In the genomic region with DNA sequence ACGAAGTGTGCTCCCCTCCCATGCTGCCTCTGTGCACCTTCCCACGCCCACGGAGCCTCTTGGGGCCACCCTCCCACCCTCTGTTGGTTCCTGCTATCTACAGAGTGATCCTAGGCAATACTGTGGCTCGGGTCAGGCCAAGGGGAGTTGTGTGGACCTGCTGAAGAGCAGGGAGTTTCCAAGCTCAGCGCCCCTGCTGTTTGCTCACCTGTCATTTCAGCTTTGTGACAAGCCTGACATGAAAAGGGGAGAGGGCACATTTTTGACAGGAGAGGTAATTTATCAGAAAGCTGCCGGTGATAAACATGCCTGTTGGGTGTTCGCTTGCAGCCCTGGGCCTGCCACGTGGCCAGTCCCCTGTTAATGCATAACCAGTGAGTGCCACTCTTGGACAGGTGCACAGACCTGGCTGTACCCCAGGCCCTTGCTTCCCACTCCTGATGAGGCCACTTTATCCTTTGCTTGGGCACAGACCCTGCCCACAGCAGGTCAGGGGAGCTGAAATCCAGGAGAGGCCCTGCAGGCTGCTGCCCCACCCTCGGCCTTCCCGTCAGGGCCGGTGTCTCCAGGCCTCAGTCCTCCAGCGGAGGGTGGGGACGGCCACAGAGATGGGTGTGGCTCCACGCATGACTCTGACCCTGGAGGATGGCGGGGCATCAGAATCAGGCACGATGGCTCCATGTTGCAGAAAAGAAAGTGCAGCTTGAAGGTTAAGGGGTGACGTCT, we compare ENCODE assay signal across 17 cellular contexts.
DNase-seq lines count a peak whose midpoint lies in the region; ATAC-seq and TF ChIP-seq lines count a peak whose summit lies in the region.
"Had no signal": no experiment of that assay in that cellular context is flagged by ENCODE, and none has a peak within 500 bp of the region (broad histone marks: within the 10 kb centered on the region; RNA-seq: fewer than 3 reads in every experiment).

No MANE protein-coding gene starts in this region.

- intact Hi-C loops in MCF 10A (cut with micrococcal nuclease) = no loop called here

- no TSS peak for BruUV-seq in MCF 10A (replicated peaks; lab: Mats Ljungman, UMichigan)

- no peaks in the 10 kb centered on the region for H3K36me3 Mint-ChIP-seq in activated naive CD8-positive, alpha-beta T cell treated with anti-CD3 and anti-CD28 coated beads for 36 hours
- H3K36me3 Mint-ChIP-seq in MCF 10A (ENCODE audit: insufficient read depth, unreplicated experiment) = no peaks in the 10 kb centered on the region

- TF ChIP-seq CTCF in HEK293 (tag by site-specific recombination; IDR thresholded peaks at IDR 0.05) (no peak), gastroesophageal sphincter (IDR thresholded peaks at IDR 0.05) (no peak), MCF 10A (IDR thresholded peaks at IDR 0.05; ENCODE audit: unreplicated experiment) (no peak)

- H3K27me3 ChIP-seq in gastroesophageal sphincter = no peaks in the 10 kb centered on the region
- H3K27me3 ChIP-seq: testis had no signal

- H3K36me3 ChIP-seq in HEK293 (ENCODE audit: control insufficient read depth in 2 of 2, insufficient read depth in 1 of 2, low read length in 2 of 2) (no peaks in the 10 kb centered on the region), gastroesophageal sphincter (no peaks in the 10 kb centered on the region)

- H3K4me3 ChIP-seq in HEK293 (ENCODE audit: low read depth, low read length) = no peak overlapping the region
- no peak overlapping the region for H3K4me3 ChIP-seq in gastroesophageal sphincter
- H3K4me3 ChIP-seq: testis had no signal

- H3K27ac ChIP-seq in HEK293 (ENCODE audit: extremely low read depth, low read depth, low read length) = no peak overlapping the region
- H3K27ac ChIP-seq in gastroesophageal sphincter = no peak overlapping the region
- H3K27ac ChIP-seq: epithelial cell of prostate, testis had no signal

- H3K27me3 Mint-ChIP-seq in activated naive CD8-positive, alpha-beta T cell treated with anti-CD3 and anti-CD28 coated beads for 36 hours = peaks cover 3% of the 10 kb centered on the region
- peaks cover 32% of the 10 kb centered on the region for H3K27me3 Mint-ChIP-seq in MCF 10A (ENCODE audit: insufficient read depth, unreplicated experiment)

- H3K4me1 ChIP-seq in HEK293 (ENCODE audit: control insufficient read depth, insufficient read depth, low read length) (peaks cover 24% of the 10 kb centered on the region), gastroesophageal sphincter (peaks cover 0 to 25% (median 6%) of the 10 kb centered on the region in 3 donors)

- no peak overlapping the region for H3K27ac Mint-ChIP-seq in activated naive CD8-positive, alpha-beta T cell treated with anti-CD3 and anti-CD28 coated beads for 36 hours
- H3K27ac Mint-ChIP-seq in MCF 10A (ENCODE audit: low read depth, unreplicated experiment) = no peak overlapping the region

- no peak for TF ChIP-seq EP300 in gastroesophageal sphincter (IDR thresholded peaks at IDR 0.05)

- ATAC-seq in gastroesophageal sphincter = no peak

- H3K9me3 ChIP-seq in HEK293 (ENCODE audit: control insufficient read depth, insufficient read depth, low read depth, low read length) (no peaks in the 10 kb centered on the region), gastroesophageal sphincter (no peaks in the 10 kb centered on the region)
- H3K9me3 ChIP-seq: testis had no signal

- no peak overlapping the region for H3K4me3 Mint-ChIP-seq in activated naive CD8-positive, alpha-beta T cell treated with anti-CD3 and anti-CD28 coated beads for 36 hours
- H3K4me3 Mint-ChIP-seq in MCF 10A (ENCODE audit: unreplicated experiment) = no peak overlapping the region
- H3K4me3 Mint-ChIP-seq: H9 had no signal

- H3K9me3 Mint-ChIP-seq in activated naive CD8-positive, alpha-beta T cell treated with anti-CD3 and anti-CD28 coated beads for 36 hours = no peaks in the 10 kb centered on the region
- no peaks in the 10 kb centered on the region for H3K9me3 Mint-ChIP-seq in MCF 10A (ENCODE audit: unreplicated experiment)
- H3K9me3 Mint-ChIP-seq: H9 had no signal

- TF ChIP-seq POLR2A in erythroblast (IDR thresholded peaks at IDR 0.05; ENCODE audit: low read length) (no peak), gastroesophageal sphincter (IDR thresholded peaks at IDR 0.05) (no peak)

- CTCF ChIA-PET in HEK293 (lab: Yijun Ruan, JAX) = interaction anchor here (1.1 kb wide), 1 partner anchor 10 kb away, joined by 3 read pairs; no protein-coding TSS in a partner anchor
- CTCF ChIA-PET in MCF 10A (lab: Yijun Ruan, JAX) = interaction anchor here (0.6 kb wide), 1 partner anchor 393 kb away, joined by 3 read pairs; no protein-coding TSS in a partner anchor

- WGBS in gastroesophageal sphincter (ENCODE audit: low coverage in 1 of 2), 2 donors = 77 to 100% methylated on average over 1 to 3 of the region's 17 CpGs

- no peaks in the 10 kb centered on the region for H3K4me1 Mint-ChIP-seq in activated naive CD8-positive, alpha-beta T cell treated with anti-CD3 and anti-CD28 coated beads for 36 hours
- H3K4me1 Mint-ChIP-seq in MCF 10A (ENCODE audit: insufficient read depth, unreplicated experiment) = no peaks in the 10 kb centered on the region

- DNase-seq in NCI-H2029 (lab: John Stamatoyannopoulos, UW) (peak; percentile 5), erythroblast (lab: John Stamatoyannopoulos, UW) (peak; percentile 34 to 44), myocyte (ENCODE audit: low read depth) (peak; percentile 40), CD1c-positive myeloid dendritic cell (ENCODE audit: extremely low spot score) (no peak), MCF 10A (ENCODE audit: unreplicated experiment) (no peak)
- no peak for DNase-seq in activated naive CD8-positive, alpha-beta T cell treated with anti-CD3 and anti-CD28 coated beads for 36 hours
- DNase-seq: activated CD4-positive, alpha-beta T cell treated with anti-CD3 and anti-CD28 coated beads for 1 hour; activated CD8-positive, alpha-beta memory T cell treated with anti-CD3 and anti-CD28 coated beads, Interleukin-2, amount 50 U/mL, for 48 hours; activated gamma-delta T cell treated with Interleukin-2 at 50 U/mL for 16 hours; cortex of kidney; H9; midbrain; NCI-H226; testis had no signal

- POLR2A ChIA-PET in HEK293 (lab: Yijun Ruan, JAX) = no interaction called here
- POLR2A ChIA-PET in MCF 10A (lab: Yijun Ruan, JAX) = no interaction called here

TF ChIP-seq in HEK293, 187 proteins besides CTCF, POLR2A, EP300 and RAD21:
- TF ChIP-seq, protein P1, sequence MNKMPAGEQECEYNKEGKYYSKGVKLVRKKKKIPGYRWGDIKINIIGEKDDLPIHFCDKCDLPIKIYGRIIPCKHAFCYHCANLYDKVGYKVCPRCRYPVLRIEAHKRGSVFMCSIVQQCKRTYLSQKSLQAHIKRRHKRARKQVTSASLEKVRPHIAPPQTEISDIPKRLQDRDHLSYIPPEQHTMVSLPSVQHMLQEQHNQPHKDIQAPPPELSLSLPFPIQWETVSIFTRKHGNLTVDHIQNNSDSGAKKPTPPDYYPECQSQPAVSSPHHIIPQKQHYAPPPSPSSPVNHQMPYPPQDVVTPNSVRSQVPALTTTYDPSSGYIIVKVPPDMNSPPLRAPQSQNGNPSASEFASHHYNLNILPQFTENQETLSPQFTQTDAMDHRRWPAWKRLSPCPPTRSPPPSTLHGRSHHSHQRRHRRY (tag by site-specific recombination; IDR thresholded peaks at IDR 0.05) = no peak
- peak; percentile 47 for TF ChIP-seq KLF1 (tag by site-specific recombination; IDR thresholded peaks at IDR 0.05)
- no peak for TF ChIP-seq FEZF1 (tag by site-specific recombination; IDR thresholded peaks at IDR 0.05)
- TF ChIP-seq ZFHX2 (tag by site-specific recombination; conservative IDR thresholded peaks at IDR 0.05) = peak; percentile 61
- peak; percentile 49; the same call in 1 of the 2 replicates for TF ChIP-seq EGR2 (tag by site-specific recombination; IDR thresholded peaks at IDR 0.05; ENCODE audit: low read depth)
TF ChIP-seq in HEK293: peak in this region for 3.

Comparison
In these comparisons a context has a peak if more than half of its experiments do, and no peak if none do; other contexts are left out.
1. DNase-seq: peak in NCI-H2029 (single experiment), erythroblast (2 of 2) and myocyte (single experiment); none in CD1c-positive myeloid dendritic cell (single experiment), activated naive CD8-positive, alpha-beta T cell treated with anti-CD3 and anti-CD28 coated beads for 36 hours (single experiment) and MCF 10A (single experiment).